In the genomic region with DNA sequence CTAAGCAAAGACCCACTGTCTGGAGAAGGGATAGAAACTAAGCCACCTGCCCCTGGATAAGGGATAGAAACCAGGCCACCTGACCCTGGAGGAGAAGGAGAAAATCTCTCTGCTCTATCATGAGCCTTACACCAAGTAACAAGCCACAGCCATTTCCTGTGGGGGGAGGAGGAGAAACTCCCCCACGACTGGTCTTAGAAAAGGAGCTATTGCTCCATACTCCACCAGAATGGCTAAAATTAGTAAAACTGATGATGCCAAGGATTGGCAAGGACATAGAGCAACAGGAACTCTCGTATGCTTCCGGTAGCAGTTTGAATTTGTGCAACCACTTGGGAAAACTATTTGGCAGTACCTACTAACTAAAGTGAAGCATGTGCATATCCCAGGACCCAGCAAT, we compare ENCODE assay signal across 12 cellular contexts.
DNase-seq lines count a peak whose midpoint lies in the region; ATAC-seq and TF ChIP-seq lines count a peak whose summit lies in the region.
"Had no signal": no experiment of that assay in that cellular context is flagged by ENCODE, and none has a peak within 500 bp of the region (broad histone marks: within the 10 kb centered on the region; RNA-seq: fewer than 3 reads in every experiment).

No MANE protein-coding gene starts in this region.

- no peak overlapping the region for H3K27ac ChIP-seq in CD4-positive, alpha-beta T cell (ENCODE audit: low read depth, low read length)

- no peak for ATAC-seq in CD4-positive, alpha-beta T cell (ENCODE audit: poor library complexity)
- no peak for ATAC-seq in GM21723 (IDR thresholded peaks at IDR 0.05; ENCODE audit: unreplicated experiment)
- ATAC-seq: activated T-helper 17 cell treated with anti-CD3 and anti-CD28 coated beads, Interleukin-2, amount 50 U/mL, for 72 hours had no signal

- H3K4me3 Mint-ChIP-seq in CD4-positive, alpha-beta T cell = no peak overlapping the region
- H3K4me3 Mint-ChIP-seq: activated T-helper 17 cell treated with anti-CD3 and anti-CD28 coated beads, Interleukin-2, amount 50 U/mL, for 72 hours; HFFc6 had no signal

- no peak for TF ChIP-seq CTCF in fibroblast of villous mesenchyme (IDR thresholded peaks at IDR 0.05; ENCODE audit: insufficient read depth, low read depth, low read length)
- no peak for TF ChIP-seq CTCF in CD4-positive, alpha-beta T cell (IDR thresholded peaks at IDR 0.05)

- no peaks in the 10 kb centered on the region for H3K9me3 Mint-ChIP-seq in CD4-positive, alpha-beta T cell
- H3K9me3 Mint-ChIP-seq: activated T-helper 17 cell treated with anti-CD3 and anti-CD28 coated beads, Interleukin-2, amount 50 U/mL, for 72 hours had no signal

- H3K36me3 Mint-ChIP-seq in CD4-positive, alpha-beta T cell (ENCODE audit: low read depth) = no peaks in the 10 kb centered on the region

- POLR2A ChIA-PET in CD4-positive, alpha-beta T cell (lab: Charles Lee) = no interaction called here

- H3K27me3 Mint-ChIP-seq in CD4-positive, alpha-beta T cell = peaks cover 3% of the 10 kb centered on the region

- H3K4me1 Mint-ChIP-seq in CD4-positive, alpha-beta T cell (ENCODE audit: low read depth) = peaks cover 5% of the 10 kb centered on the region
- H3K4me1 Mint-ChIP-seq: activated T-helper 17 cell treated with anti-CD3 and anti-CD28 coated beads, Interleukin-2, amount 50 U/mL, for 72 hours had no signal

- H3K4me3 ChIP-seq in fibroblast of villous mesenchyme (ENCODE audit: low read depth, low read length) (no peak overlapping the region), skeletal muscle cell (ENCODE audit: low read depth, low read length) (no peak overlapping the region)

- no peak overlapping the region for H3K27ac Mint-ChIP-seq in CD4-positive, alpha-beta T cell
- H3K27ac Mint-ChIP-seq: activated T-helper 17 cell treated with anti-CD3 and anti-CD28 coated beads, Interleukin-2, amount 50 U/mL, for 72 hours; HFFc6 had no signal

- H3K9me3 ChIP-seq in CD4-positive, alpha-beta T cell (ENCODE audit: control insufficient read depth, low read length) = no peaks in the 10 kb centered on the region

- no peaks in the 10 kb centered on the region for H3K27me3 ChIP-seq in CD4-positive, alpha-beta T cell (ENCODE audit: control insufficient read depth, insufficient read depth, low read length)

- peak; percentile 34 for DNase-seq in EL
- peak; percentile 62 for DNase-seq in NOMO-1 treated with dmso at 0.1 percent for 144 hours (lab: John Stamatoyannopoulos, UW; ENCODE audit: unreplicated experiment)
- DNase-seq in fibroblast of villous mesenchyme (ENCODE audit: low read depth) = peak; percentile 55
- DNase-seq in skeletal muscle cell (ENCODE audit: low read depth) = peak; percentile 51
- DNase-seq in CD4-positive, alpha-beta T cell = no peak
- DNase-seq in activated naive CD4-positive, alpha-beta T cell treated with Interleukin-2 at 50 U/mL for 16 hours = no peak
- DNase-seq in stimulated activated naive CD4-positive, alpha-beta T cell (lab: John Stamatoyannopoulos, UW) = no peak
- DNase-seq: foreskin melanocyte, HFFc6, SHP77 treated with DMSO at 0.1 percent for 48 hours had no signal

- CTCF ChIA-PET in CD4-positive, alpha-beta T cell (lab: Charles Lee) = no interaction called here

- intact Hi-C loops in CD4-positive, alpha-beta T cell (cut with DNase I, micrococcal nuclease) = no loop called here

Comparison
In these comparisons a context has a peak if more than half of its experiments do, and no peak if none do; other contexts are left out.
1. DNase-seq: peak in EL (single experiment), NOMO-1 treated with dmso at 0.1 percent for 144 hours (single experiment), fibroblast of villous mesenchyme (single experiment) and skeletal muscle cell (single experiment); none in CD4-positive, alpha-beta T cell (0 of 10), activated naive CD4-positive, alpha-beta T cell treated with Interleukin-2 at 50 U/mL for 16 hours (single experiment) and stimulated activated naive CD4-positive, alpha-beta T cell (0 of 6).